ENCODE assay signal across 24 cellular contexts in genomic region chr14:76695263-76695920, GRCh38.
"Had no signal": no experiment of that assay in that cellular context is flagged by ENCODE, and none has a peak within 500 bp of the region (broad histone marks: within the 10 kb centered on the region; RNA-seq: fewer than 3 reads in every experiment).

No MANE protein-coding gene starts in this region.

- H3K27ac Mint-ChIP-seq: activated naive CD8-positive, alpha-beta T cell had no signal

- H3K4me3 Mint-ChIP-seq: activated naive CD8-positive, alpha-beta T cell had no signal

- ATAC-seq: activated CD4-positive, CD25-positive, alpha-beta regulatory T cell treated with anti-CD3 and anti-CD28 coated beads, Interleukin-2, amount 50 U/mL, for 24 hours; K562; SK-N-SH treated with all-trans-retinoic acid at 6 μM for 48 hours had no signal

- H3K36me3 Mint-ChIP-seq: activated naive CD8-positive, alpha-beta T cell had no signal

- H3K4me3 ChIP-seq: K562, Peyer's patch, SJSA1 had no signal

- H3K4me1 ChIP-seq: Peyer's patch, SJSA1 had no signal

- H3K27me3 Mint-ChIP-seq: activated naive CD8-positive, alpha-beta T cell had no signal

- H3K27ac ChIP-seq: Peyer's patch, RWPE1, SJSA1 had no signal

- DNase-seq: activated CD4-positive, alpha-beta T cell treated with anti-CD3 and anti-CD28 coated beads for 4 hours; activated effector memory CD4-positive, alpha-beta T cell treated with anti-CD3 and anti-CD28 coated beads, Interleukin-2, amount 50 U/mL, for 16 hours; activated naive CD4-positive, alpha-beta T cell treated with Interleukin-2 at 50 U/mL for 16 hours; activated T-cell treated with anti-CD3 and anti-CD28 coated beads, Interleukin-2, amount 50 U/mL, for 1 hour; anterior cingulate cortex; Karpas-422; MM.1S; NCI-H1105; NCI-H1436 treated with DMSO at 0.1 percent for 48 hours; NCI-H187; NCI-H2081; NCI-H510A treated with DMSO at 0.1 percent for 48 hours; NCI-H69; NK-92 treated with Interleukin-12 subunit alpha and Interleukin-12 subunit beta, amount 100 ng/mL, for 24 hours; OCI-M1; Right ventricle myocardium superior; SW 1271 had no signal

- H3K36me3 ChIP-seq: Peyer's patch, SJSA1 had no signal

- H3K27me3 ChIP-seq: Peyer's patch, SJSA1 had no signal

- H3K9me3 ChIP-seq: Peyer's patch, SJSA1 had no signal
